In the genomic region with DNA sequence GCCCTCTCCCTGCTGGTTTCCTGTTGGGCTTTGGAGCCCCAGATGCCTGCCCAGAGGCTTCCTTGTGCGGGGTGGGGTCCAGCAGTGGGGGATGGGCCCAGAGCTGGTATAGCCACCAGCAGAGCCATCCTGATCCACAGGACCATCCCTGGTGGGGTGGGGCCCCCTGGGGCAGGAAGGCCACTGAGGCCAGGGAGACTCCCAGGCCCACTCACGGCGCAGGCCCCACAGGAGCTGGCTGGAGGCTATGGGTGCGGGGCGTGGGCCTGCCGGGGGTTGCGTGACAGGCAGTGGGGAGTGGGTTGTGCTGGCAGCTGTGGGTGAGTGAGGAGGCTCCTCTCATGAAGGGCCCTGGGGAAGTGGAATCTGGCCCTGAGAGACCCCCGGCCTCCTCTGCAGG, we compare ENCODE assay signal across 26 cellular contexts.
"Had no signal": no experiment of that assay in that cellular context is flagged by ENCODE, and none has a peak within 500 bp of the region (broad histone marks: within the 10 kb centered on the region; RNA-seq: fewer than 3 reads in every experiment).

No MANE protein-coding gene starts in this region.

- H3K27me3 ChIP-seq: brain microvascular endothelial cell, esophagus squamous epithelium, heart right ventricle, ovary, testis, transverse colon had no signal

- H3K27me3 Mint-ChIP-seq: activated B cell treated with CpG ODN at 0.5 μM for 24 hours; activated naive CD4-positive, alpha-beta T cell treated with anti-CD3 and anti-CD28 coated beads, Interleukin-2, amount 10 ng/mL, durations not matched to agents 7 days and 5 days; activated naive CD8-positive, alpha-beta T cell treated with anti-CD3 and anti-CD28 coated beads, Interleukin-2, amount 10 ng/mL, durations not matched to agents 7 days and 5 days had no signal

- DNase-seq: activated B cell treated with CpG ODN at 0.5 μM for 24 hours; activated CD4-positive, alpha-beta T cell treated with anti-CD3 and anti-CD28 coated beads, Interleukin-2, amount 50 U/mL, for 1 hour; activated gamma-delta T cell; activated naive CD4-positive, alpha-beta T cell treated with anti-CD3 and anti-CD28 coated beads, Interleukin-2, amount 10 ng/mL, durations not matched to agents 7 days and 5 days; activated naive CD8-positive, alpha-beta T cell treated with anti-CD3 and anti-CD28 coated beads, Interleukin-2, amount 10 ng/mL, durations not matched to agents 7 days and 5 days; activated T-cell treated with anti-CD3 and anti-CD28 coated beads for 4 hours; brain microvascular endothelial cell; cortex of kidney; esophagus squamous epithelium; foreskin melanocyte; heart right ventricle; left cardiac atrium; mesendoderm; natural killer cell; retina; stimulated activated CD4-positive, alpha-beta T cell treated with anti-CD3 and anti-CD28 coated beads, Interleukin-15, amount 100 ng/mL, for 24 hours; stimulated activated CD4-positive, alpha-beta T cell treated with anti-CD3 and anti-CD28 coated beads, Interleukin-2, amount 100 ng/mL, for 24 hours; stimulated activated naive CD4-positive, alpha-beta T cell; T-helper 1 cell; transverse colon had no signal

- H3K4me1 ChIP-seq: prostate gland had no signal

- H3K27ac ChIP-seq: brain microvascular endothelial cell, esophagus squamous epithelium, heart right ventricle, ovary, prostate gland, testis, transverse colon had no signal

- H3K9me3 Mint-ChIP-seq: activated B cell treated with CpG ODN at 0.5 μM for 24 hours; activated naive CD8-positive, alpha-beta T cell treated with anti-CD3 and anti-CD28 coated beads, Interleukin-2, amount 10 ng/mL, durations not matched to agents 7 days and 5 days; natural killer cell; T-helper 2 cell treated with Interferon-gamma antibody and Interleukin-4, amounts not matched to agents 5 μg/mL and 100 μg/mL, for 36 hours had no signal

- H3K27ac Mint-ChIP-seq: activated B cell treated with CpG ODN at 0.5 μM for 24 hours; activated naive CD4-positive, alpha-beta T cell treated with anti-CD3 and anti-CD28 coated beads, Interleukin-2, amount 10 ng/mL, durations not matched to agents 7 days and 5 days; activated naive CD8-positive, alpha-beta T cell treated with anti-CD3 and anti-CD28 coated beads, Interleukin-2, amount 10 ng/mL, durations not matched to agents 7 days and 5 days; natural killer cell; T-helper 2 cell treated with Interferon-gamma antibody and Interleukin-4, amounts not matched to agents 5 μg/mL and 100 μg/mL, for 36 hours had no signal

- H3K4me3 Mint-ChIP-seq: activated B cell treated with CpG ODN at 0.5 μM for 24 hours; activated naive CD4-positive, alpha-beta T cell treated with anti-CD3 and anti-CD28 coated beads, Interleukin-2, amount 10 ng/mL, durations not matched to agents 7 days and 5 days; activated naive CD8-positive, alpha-beta T cell treated with anti-CD3 and anti-CD28 coated beads, Interleukin-2, amount 10 ng/mL, durations not matched to agents 7 days and 5 days; natural killer cell; T-helper 2 cell treated with Interferon-gamma antibody and Interleukin-4, amounts not matched to agents 5 μg/mL and 100 μg/mL, for 36 hours had no signal

- H3K9me3 ChIP-seq: esophagus squamous epithelium, heart right ventricle, ovary, prostate gland, testis, transverse colon had no signal

- H3K4me1 Mint-ChIP-seq: natural killer cell had no signal

- H3K36me3 Mint-ChIP-seq: activated naive CD4-positive, alpha-beta T cell treated with anti-CD3 and anti-CD28 coated beads, Interleukin-2, amount 10 ng/mL, durations not matched to agents 7 days and 5 days; activated naive CD8-positive, alpha-beta T cell treated with anti-CD3 and anti-CD28 coated beads, Interleukin-2, amount 10 ng/mL, durations not matched to agents 7 days and 5 days; natural killer cell had no signal

- H3K4me3 ChIP-seq: esophagus squamous epithelium, heart right ventricle, lung, ovary, prostate gland, smooth muscle cell, testis, transverse colon had no signal

- ATAC-seq: natural killer cell had no signal

- H3K36me3 ChIP-seq: brain microvascular endothelial cell, esophagus squamous epithelium, ovary, prostate gland, transverse colon had no signal
